In genomic region chr11:79393362-79394043, GRCh38 we compare ENCODE assay signal across 15 cellular contexts. TPM values are rescaled to one million over a fixed set of nuclear protein-coding genes. Genes with fewer than 3 reads are reported as not detected.
DNase-seq lines count a peak whose midpoint lies in the region; ATAC-seq and TF ChIP-seq lines count a peak whose summit lies in the region.
"Had no signal": no experiment of that assay in that cellular context is flagged by ENCODE, and none has a peak within 500 bp of the region (broad histone marks: within the 10 kb centered on the region; RNA-seq: fewer than 3 reads in every experiment).

No MANE protein-coding gene starts in this region.

- DNase-seq in Caco-2 (peak; percentile 55 to 78), SK-N-SH (peak; percentile 77), NCI-H1105 (lab: John Stamatoyannopoulos, UW) (no peak), dedifferentiated amniotic fluid mesenchymal stem cell (ENCODE audit: extremely low spot score) (no peak), lower leg skin (ENCODE audit: low spot score in 2 of 2) (no peak)
- DNase-seq: cerebellar nuclear complex; DMS79 treated with DMSO at 0.1 percent for 48 hours; NCI-H2029; stimulated activated naive CD8-positive, alpha-beta T cell treated with anti-CD3 and anti-CD28 coated beads, Interleukin-15, Interleukin-2, amounts not matched to agents 100 U/mL and 50 U/mL, for 24 hours had no signal

- no peaks in the 10 kb centered on the region for H4K20me1 ChIP-seq in SK-N-SH (ENCODE audit: insufficient read depth)

- peak in 1 of 2 experiments; percentile 86; a peak in 2 of 4 replicates for TF ChIP-seq EP300 in SK-N-SH (IDR thresholded peaks at IDR 0.05; ENCODE audit: borderline replicate concordance in 1 of 2, low read depth in 1 of 2, low read length in 1 of 2)

- WGBS in SK-N-SH (ENCODE audit: low lambda C conversion rate) = 44% methylated on average over 9 of the region's 9 CpGs
- 53 to 57% methylated on average over 9 of the region's 9 CpGs for WGBS in lower leg skin, 2 donors

- TF ChIP-seq CTCF in Caco-2 (IDR thresholded peaks at IDR 0.05; ENCODE audit: insufficient read depth in 1 of 2, low read depth in 1 of 2, low read length in 1 of 2, severe bottlenecking in 1 of 2, unreplicated experiment in 1 of 2) (peak in 1 of 2 experiments; percentile 37), SK-N-SH (IDR thresholded peaks at IDR 0.05) (no peak), lower leg skin (IDR thresholded peaks at IDR 0.05) (no peak)

- no TSS peak for BruUV-seq in Caco-2 (replicated peaks; lab: Mats Ljungman, UMichigan)

- no peaks in the 10 kb centered on the region for H3K9me3 Mint-ChIP-seq in Caco-2 (ENCODE audit: unreplicated experiment)

- H3F3A ChIP-seq in SK-N-SH (replicated peaks; ENCODE audit: insufficient read depth) = peaks cover 14% of the 10 kb centered on the region

- H3K4me1 ChIP-seq in Caco-2 = peaks cover 9% of the 10 kb centered on the region
- peaks cover 36% of the 10 kb centered on the region for H3K4me1 ChIP-seq in HUES6 (ENCODE audit: control insufficient read depth, insufficient read depth, low read length)
- peaks cover 8 to 30% of the 10 kb centered on the region in 2 experiments for H3K4me1 ChIP-seq in SK-N-SH (ENCODE audit: control insufficient read depth in 1 of 2, insufficient read depth in 2 of 2, low read depth in 1 of 2, low read length in 1 of 2)
- peaks cover 19% of the 10 kb centered on the region for H3K4me1 ChIP-seq in iPS-20b (ENCODE audit: insufficient read depth, low read length)

- no peaks in the 10 kb centered on the region for H3K9me3 ChIP-seq in Caco-2
- no peaks in the 10 kb centered on the region for H3K9me3 ChIP-seq in HUES6 (ENCODE audit: control insufficient read depth, insufficient read depth, low read depth, low read length)
- H3K9me3 ChIP-seq in SK-N-SH = no peaks in the 10 kb centered on the region
- H3K9me3 ChIP-seq in iPS-20b (ENCODE audit: insufficient read depth, low read depth, low read length) = no peaks in the 10 kb centered on the region

- no peak overlapping the region for H3K4me2 ChIP-seq in SK-N-SH

- H3K4me3 ChIP-seq in Caco-2 (ENCODE audit: low read depth, low read length) (no peak overlapping the region), HUES6 (ENCODE audit: low read depth, low read length) (peak overlapping the region; percentile 25), SK-N-SH (ENCODE audit: low read depth in 2 of 2, low read length in 1 of 2) (no peak overlapping the region), iPS-20b (ENCODE audit: low read length) (peak overlapping the region; percentile 1; the same call in 1 of the 2 replicates), lower leg skin (ENCODE audit: low read depth, poor library complexity, severe bottlenecking) (no peak overlapping the region)

- H3K27ac ChIP-seq in HUES6 (ENCODE audit: low read depth, low read length) (no peak overlapping the region), SK-N-SH (ENCODE audit: low read depth in 2 of 2, low read length in 1 of 2) (peak overlapping the region in 1 of 2 experiments; percentile 79; a peak in 2 of 4 replicates), iPS-20b (ENCODE audit: low read length) (no peak overlapping the region)

- no peaks in the 10 kb centered on the region for H3K36me3 Mint-ChIP-seq in Caco-2 (ENCODE audit: insufficient read depth, unreplicated experiment)
- H3K36me3 Mint-ChIP-seq: activated naive CD4-positive, alpha-beta T cell treated with anti-CD3 and anti-CD28 coated beads, Interleukin-2, amount 50 U/mL, for 72 hours had no signal

- intact Hi-C loops in Caco-2 (cut with micrococcal nuclease; ENCODE audit: unreplicated experiment) (no loop called here), lower leg skin (cut with DNase I; ENCODE audit: low total_unique reads) (no loop called here)

- ATAC-seq in GM18505 (IDR thresholded peaks at IDR 0.05; ENCODE audit: unreplicated experiment) = no peak
- ATAC-seq: activated naive CD4-positive, alpha-beta T cell treated with anti-CD3 and anti-CD28 coated beads, Interleukin-2, amount 50 U/mL, for 72 hours; HCT116; Right ventricle myocardium inferior; stimulated activated naive CD8-positive, alpha-beta T cell treated with anti-CD3 and anti-CD28 coated beads, Interleukin-15, Interleukin-2, amounts not matched to agents 100 U/mL and 50 U/mL, for 24 hours had no signal

- no peaks in the 10 kb centered on the region for H3K36me3 ChIP-seq in Caco-2 (ENCODE audit: control insufficient read depth, insufficient read depth, low read length)
- H3K36me3 ChIP-seq in HUES6 (ENCODE audit: control insufficient read depth, insufficient read depth, low read length) = no peaks in the 10 kb centered on the region
- no peaks in the 10 kb centered on the region for H3K36me3 ChIP-seq in SK-N-SH (replicated peaks in 1 of 2; ENCODE audit: control insufficient read depth in 1 of 2, insufficient read depth in 2 of 2, low read length in 1 of 2)
- H3K36me3 ChIP-seq in iPS-20b (ENCODE audit: insufficient read depth, low read depth, low read length) = no peaks in the 10 kb centered on the region

- no peak for TF ChIP-seq POLR2A in GM18505 (IDR thresholded peaks at IDR 0.05; ENCODE audit: borderline replicate concordance, extremely low read depth, insufficient read depth, insufficient read length)
- TF ChIP-seq POLR2A in lower leg skin (IDR thresholded peaks at IDR 0.05) = no peak

- CTCF ChIA-PET in Caco-2 (lab: Charles Lee) = no interaction called here
- CTCF ChIA-PET in SK-N-SH (lab: Yijun Ruan, JAX) = interaction anchor here (0.6 to 1.8 kb wide), 12 partner anchors 16 to 678 kb away, joined by 3 to 5 read pairs (median 4); no protein-coding TSS in a partner anchor

- no peaks in the 10 kb centered on the region for H3K9me2 ChIP-seq in SK-N-SH

- H3K9ac ChIP-seq in HUES6 (ENCODE audit: low read length) (peak overlapping the region; percentile 22), SK-N-SH (no peak overlapping the region), iPS-20b (ENCODE audit: low read depth, low read length) (no peak overlapping the region)

- POLR2A ChIA-PET in Caco-2 (lab: Charles Lee) (no interaction called here), SK-N-SH (lab: Yijun Ruan, JAX) (no interaction called here)

- H3K4me3 Mint-ChIP-seq in Caco-2 (ENCODE audit: unreplicated experiment) = no peak overlapping the region

- peak; percentile 42 for TF ChIP-seq RAD21 in SK-N-SH (IDR thresholded peaks at IDR 0.05; ENCODE audit: low read length)

- peaks cover 14% of the 10 kb centered on the region; the same call in 1 of the 2 replicates for H3K79me2 ChIP-seq in SK-N-SH (ENCODE audit: insufficient read depth)

- no peak overlapping the region for H2AFZ ChIP-seq in SK-N-SH (ENCODE audit: low read depth)

- H3K27me3 ChIP-seq in Caco-2 (replicated peaks; ENCODE audit: control insufficient read depth, insufficient read depth, low read length) (0 out of 2 replicates have a peak, but pooled peaks cover 1% of the 10 kb centered on the region), HUES6 (ENCODE audit: control insufficient read depth, insufficient read depth, low read length) (no peaks in the 10 kb centered on the region), SK-N-SH (ENCODE audit: insufficient read depth) (no peaks in the 10 kb centered on the region), iPS-20b (ENCODE audit: insufficient read depth, low read length) (no peaks in the 10 kb centered on the region)

- H3K27me3 Mint-ChIP-seq in Caco-2 (ENCODE audit: insufficient read depth, unreplicated experiment) = peaks cover 3% of the 10 kb centered on the region

- peaks cover 8% of the 10 kb centered on the region for H3K4me1 Mint-ChIP-seq in Caco-2 (ENCODE audit: low read depth, unreplicated experiment)

- H3K27ac Mint-ChIP-seq in Caco-2 (ENCODE audit: unreplicated experiment) = no peak overlapping the region
- H3K27ac Mint-ChIP-seq: activated naive CD4-positive, alpha-beta T cell treated with anti-CD3 and anti-CD28 coated beads, Interleukin-2, amount 50 U/mL, for 72 hours had no signal

TF ChIP-seq in SK-N-SH, 30 proteins besides CTCF, POLR2A, EP300 and RAD21 (continues in another document):
- TF ChIP-seq USF2 (IDR thresholded peaks at IDR 0.05; ENCODE audit: borderline replicate concordance, low read depth, low read length) = no peak
- peak; percentile 54; the same call in 1 of the 2 replicates for TF ChIP-seq RCOR1 (IDR thresholded peaks at IDR 0.05; ENCODE audit: low read length)
- TF ChIP-seq GABPA (IDR thresholded peaks at IDR 0.05; ENCODE audit: low read depth) = no peak
- TF ChIP-seq RFX5 (IDR thresholded peaks at IDR 0.05; ENCODE audit: low read length) = no peak
- no peak for TF ChIP-seq MAX (IDR thresholded peaks at IDR 0.05; ENCODE audit: low read depth)
- TF ChIP-seq TAF1 (IDR thresholded peaks at IDR 0.05; ENCODE audit: borderline replicate concordance, low read depth, low read length) = no peak
- TF ChIP-seq MXI1 (IDR thresholded peaks at IDR 0.05; ENCODE audit: low read depth, low read length) = peak; percentile 63; the same call in 1 of the 2 replicates
- no peak for TF ChIP-seq EZH2phosphoT487 (IDR thresholded peaks at IDR 0.05; ENCODE audit: borderline replicate concordance, low read depth)
- TF ChIP-seq USF1 (IDR thresholded peaks at IDR 0.05; ENCODE audit: borderline replicate concordance, low read depth) = no peak

RNA-seq across cellular contexts. Expression of gene TENM4, which starts 47.3 kb away (rescaled TPM):
- total RNA-seq in Caco-2 (2022) (1.1 and 2.0 TPM in 2 replicates), lower leg skin (10 to 100 TPM; 34.4 to 41.1 (median 36.6) TPM)
- polyA plus RNA-seq in SK-N-SH (2012; rRNA removed) = 6.0 and 16.7 TPM in 2 replicates
- polyA plus RNA-seq in SK-N-SH (2012; cell fraction: cytosol; rRNA removed) = 6.6 and 14.2 TPM in 2 replicates
- 16.8 and 18.6 TPM in 2 replicates for polyA plus RNA-seq in SK-N-SH (2012; cell fraction: nucleus; rRNA removed)
- total RNA-seq: activated naive CD4-positive, alpha-beta T cell treated with anti-CD3 and anti-CD28 coated beads, Interleukin-2, amount 50 U/mL, for 72 hours had no signal

Comparison
In these comparisons a context has a peak if more than half of its experiments do, and no peak if none do; other contexts are left out.
1. DNase-seq: peak in Caco-2 (2 of 2) and SK-N-SH (single experiment); none in NCI-H1105 (single experiment), dedifferentiated amniotic fluid mesenchymal stem cell (single experiment) and lower leg skin (0 of 2).
2. H3K4me3 ChIP-seq: peak in HUES6 (single experiment) and iPS-20b (single experiment); none in Caco-2 (single experiment), SK-N-SH (0 of 2) and lower leg skin (single experiment).
3. RNA of gene TENM4, which starts 47.3 kb away (total RNA-seq): 34.4 to 41.1 TPM in lower leg skin; 1.1 to 2.0 TPM in Caco-2; every median in the first group is over 10 times any median in the second.